Comparison of ENCODE assay signal across 14 cellular contexts in genomic region chr17:234163-235047, GRCh38. TPM values are rescaled to one million over a fixed set of nuclear protein-coding genes. Genes with fewer than 3 reads are reported as not detected.
DNase-seq lines count a peak whose midpoint lies in the region; ATAC-seq and TF ChIP-seq lines count a peak whose summit lies in the region.
"Had no signal": no experiment of that assay in that cellular context is flagged by ENCODE, and none has a peak within 500 bp of the region (broad histone marks: within the 10 kb centered on the region; RNA-seq: fewer than 3 reads in every experiment).

No MANE protein-coding gene starts in this region.

- H4K20me1 ChIP-seq in GM23248 (ENCODE audit: insufficient read depth) = no peaks in the 10 kb centered on the region

- H3K27me3 ChIP-seq in GM23248 (replicated peaks; ENCODE audit: insufficient read depth) = no peaks in the 10 kb centered on the region
- H3K27me3 ChIP-seq in sigmoid colon = no peaks in the 10 kb centered on the region
- H3K27me3 ChIP-seq in thyroid gland = no peaks in the 10 kb centered on the region
- H3K27me3 ChIP-seq: SJSA1 had no signal

- no peaks in the 10 kb centered on the region for H3F3A ChIP-seq in GM23248 (ENCODE audit: insufficient read depth)

- no peaks in the 10 kb centered on the region for H3K36me3 ChIP-seq in GM23248 (ENCODE audit: low read depth)
- no peaks in the 10 kb centered on the region for H3K36me3 ChIP-seq in sigmoid colon
- no peaks in the 10 kb centered on the region for H3K36me3 ChIP-seq in thyroid gland
- H3K36me3 ChIP-seq: SJSA1 had no signal

- H3K27ac ChIP-seq in GM23248 (no peak overlapping the region), cingulate gyrus (ENCODE audit: low read depth, low read length) (peak overlapping the region; percentile 29), sigmoid colon (peak overlapping the region; percentile 18 to 69 (median 58)), thyroid gland (no peak overlapping the region)
- H3K27ac ChIP-seq: KMS-11, SJSA1 had no signal

- ATAC-seq in left colon (peak; percentile 69), GM18511 (IDR thresholded peaks at IDR 0.05; ENCODE audit: unreplicated experiment) (no peak)

- intact Hi-C loops in left colon (cut with DNase I, micrococcal nuclease) (no loop called here), sigmoid colon (cut with DNase I) (no loop called here), thyroid gland (cut with DNase I) (no loop called here)

- H3K79me2 ChIP-seq in GM23248 (ENCODE audit: insufficient read depth) = no peaks in the 10 kb centered on the region

- no peak overlapping the region for H3K9ac ChIP-seq in GM23248
- H3K9ac ChIP-seq: KMS-11 had no signal

- TF ChIP-seq POLR2A in sigmoid colon (IDR thresholded peaks at IDR 0.05) = no peak
- no peak for TF ChIP-seq POLR2A in thyroid gland (IDR thresholded peaks at IDR 0.05)

- H3K4me1 ChIP-seq in GM23248 (ENCODE audit: insufficient read depth) (no peaks in the 10 kb centered on the region), sigmoid colon (no peaks in the 10 kb centered on the region), thyroid gland (peaks cover 0 to 6% of the 10 kb centered on the region in 2 donors)
- H3K4me1 ChIP-seq: SJSA1 had no signal

- DNase-seq in GM23248 = peak; percentile 33
- DNase-seq in left colon = peak in 1 of 2 donors; percentile 24
- peak; percentile 60 for DNase-seq in sigmoid colon
- DNase-seq in GM13977 (ENCODE audit: low spot score) = no peak
- DNase-seq in stimulated activated CD4-positive, alpha-beta T cell treated with anti-CD3 and anti-CD28 coated beads, Interleukin-1b, Interleukin-23, amount 100 ng/mL, for 48 hours = no peak
- DNase-seq in thyroid gland = no peak
- DNase-seq: activated B cell treated with CpG ODN at 0.5 μM for 24 hours; DND-41; NCI-H1930; stimulated activated CD8-positive, alpha-beta memory T cell treated with anti-CD3 and anti-CD28 coated beads, Interleukin-4, amount 100 ng/mL, for 48 hours had no signal

- H3K9me2 ChIP-seq in GM23248 (ENCODE audit: insufficient read depth) = no peaks in the 10 kb centered on the region

- no peak for TF ChIP-seq CTCF in sigmoid colon (IDR thresholded peaks at IDR 0.05)
- TF ChIP-seq CTCF in GM13977 (IDR thresholded peaks at IDR 0.05; ENCODE audit: extremely low read depth, insufficient read depth, missing control alignments) = no peak
- no peak for TF ChIP-seq CTCF in thyroid gland (IDR thresholded peaks at IDR 0.05)

- in situ Hi-C loops in GM23248 (cut with MboI) (no loop called here), GM13977 (cut with MboI; ENCODE audit: low pct_unique_long_range_greater_than_20kb, low sequenced_read_pairs, unreplicated experiment) (no loop called here)

- H2AFZ ChIP-seq in GM23248 = no peak overlapping the region

- no peaks in the 10 kb centered on the region for H3K9me3 ChIP-seq in GM23248 (ENCODE audit: low read depth)
- H3K9me3 ChIP-seq in sigmoid colon = no peaks in the 10 kb centered on the region
- H3K9me3 ChIP-seq in thyroid gland = no peaks in the 10 kb centered on the region
- H3K9me3 ChIP-seq: SJSA1 had no signal

- WGBS in GM23248 (ENCODE audit: low coverage in 1 of 2, low lambda C conversion rate in 2 of 2, missing lambda C conversion rate in 2 of 2), 2 experiments = 35 to 45% methylated on average over 20 to 24 of the region's 26 CpGs
- 48 to 62% methylated on average over 24 to 25 of the region's 26 CpGs for WGBS in sigmoid colon, 2 donors
- WGBS in thyroid gland, 2 donors = 67 to 80% methylated on average over 15 to 20 of the region's 26 CpGs

- no peak overlapping the region for H3K4me2 ChIP-seq in GM23248 (ENCODE audit: unreplicated experiment)
- H3K4me2 ChIP-seq: KMS-11 had no signal

- H3K4me3 ChIP-seq in GM23248 (no peak overlapping the region), sigmoid colon (no peak overlapping the region), thyroid gland (replicated peaks in 1 of 3) (no peak overlapping the region)
- H3K4me3 ChIP-seq: SJSA1 had no signal

- no peak for TF ChIP-seq EP300 in sigmoid colon (IDR thresholded peaks at IDR 0.05)

RNA-seq across cellular contexts. Expression of gene DOC2B, which starts 53.0 kb away (rescaled TPM):
- not detected in 2 replicates for total RNA-seq in GM23248 (2014; rRNA removed; shearing (Covaris generic))
- 0.03 TPM in 1 of 2 replicates, not detected in the other for polyA plus RNA-seq in GM23248 (2016; fragmentation: Nextera tagmentation; extraction: Ambion mirVana)
- total RNA-seq in left colon = 1 to 10 TPM; 2.0 to 2.2 TPM
- total RNA-seq in sigmoid colon = 10 to 100 TPM in 1 of 4 donors, 1 to 10 TPM in 3; 2.5 to 12.5 (median 6.9) TPM
- polyA plus RNA-seq in sigmoid colon = 1 to 10 TPM in 2 of 3 donors, under 1 TPM in 1; 0.46 to 7.4 (median 1.2) TPM
- 1 to 10 TPM; 3.6 to 8.5 (median 6.7) TPM for total RNA-seq in thyroid gland
- total RNA-seq: activated B cell treated with CpG ODN at 0.5 μM for 24 hours, SJSA1 had no signal

Comparison
In these comparisons a context has a peak if more than half of its experiments do, and no peak if none do; other contexts are left out.
1. DNase-seq: peak in GM23248 (single experiment) and sigmoid colon (single experiment); none in GM13977 (single experiment), stimulated activated CD4-positive, alpha-beta T cell treated with anti-CD3 and anti-CD28 coated beads, Interleukin-1b, Interleukin-23, amount 100 ng/mL, for 48 hours (single experiment) and thyroid gland (0 of 2).
2. H3K27ac ChIP-seq: peak in cingulate gyrus (single experiment) and sigmoid colon (4 of 4); none in GM23248 (single experiment) and thyroid gland (0 of 3).